ENCODE assay signal across 8 cellular contexts in genomic region chr22:41302016-41302767, GRCh38. TPM values are rescaled to one million over a fixed set of nuclear protein-coding genes. Genes with fewer than 3 reads are reported as not detected.
DNase-seq lines count a peak whose midpoint lies in the region; ATAC-seq and TF ChIP-seq lines count a peak whose summit lies in the region.

No MANE protein-coding gene starts in this region.

- peak overlapping the region; percentile 94 for H3K27ac Mint-ChIP-seq in osteocyte (ENCODE audit: unreplicated experiment)

- H3K36me3 ChIP-seq in ACC112 (ENCODE audit: insufficient read depth, low read length), result no peaks in the 10 kb centered on the region

- no peaks in the 10 kb centered on the region for H3K27me3 ChIP-seq in ACC112 (ENCODE audit: insufficient read depth, low read length)
- no peaks in the 10 kb centered on the region for H3K27me3 ChIP-seq in foreskin keratinocyte

- DNase-seq in activated T-cell treated with anti-CD3 and anti-CD28 coated beads, Interleukin-2, amount 50 U/mL, for 4 hours, result peak; percentile 5
- DNase-seq in foreskin keratinocyte, result no peak
- DNase-seq in osteocyte (ENCODE audit: extremely low spot score, unreplicated experiment), result no peak
- DNase-seq in NCI-H2196 treated with DMSO at 0.1 percent for 48 hours (lab: John Stamatoyannopoulos, UW; ENCODE audit: unreplicated experiment), result no peak

- H3K27ac ChIP-seq in ACC112 (ENCODE audit: low read depth, low read length), result peak overlapping the region; percentile 55
- H3K27ac ChIP-seq in foreskin keratinocyte, result peak overlapping the region; percentile 81

- H3K4me3 ChIP-seq in ACC112 (ENCODE audit: low read depth, low read length), result peak overlapping the region; percentile 88

- peak overlapping the region; percentile 85 for H3K4me3 Mint-ChIP-seq in activated T-cell treated with anti-CD3 and anti-CD28 coated beads, Interleukin-2, amount 50 U/mL, for 4 hours
- peak overlapping the region; percentile 82 for H3K4me3 Mint-ChIP-seq in osteocyte (ENCODE audit: unreplicated experiment)

- H3K4me1 ChIP-seq in ACC112 (ENCODE audit: control insufficient read depth, insufficient read depth, low read length, unreplicated experiment), result peaks cover 21% of the 10 kb centered on the region
- H3K4me1 ChIP-seq in foreskin keratinocyte, result peaks cover 20% of the 10 kb centered on the region

- H3K79me2 ChIP-seq in ACC112 (ENCODE audit: control insufficient read depth, insufficient read depth, low read length, unreplicated experiment), result peaks cover 57% of the 10 kb centered on the region

- no peaks in the 10 kb centered on the region for H3K9me3 Mint-ChIP-seq in activated T-cell treated with anti-CD3 and anti-CD28 coated beads, Interleukin-2, amount 50 U/mL, for 4 hours
- no peaks in the 10 kb centered on the region for H3K9me3 Mint-ChIP-seq in osteocyte (ENCODE audit: unreplicated experiment)

- H2AFZ ChIP-seq in ACC112 (ENCODE audit: low read length, unreplicated experiment), result no peak overlapping the region

- no peak for TF ChIP-seq CTCF in foreskin keratinocyte (conservative IDR thresholded peaks at IDR 0.05)
- TF ChIP-seq CTCF in osteocyte (IDR thresholded peaks at IDR 0.05), result no peak

- no peaks in the 10 kb centered on the region for H3K27me3 Mint-ChIP-seq in activated T-cell treated with anti-CD3 and anti-CD28 coated beads, Interleukin-2, amount 50 U/mL, for 4 hours (ENCODE audit: low read depth)
- no peaks in the 10 kb centered on the region for H3K27me3 Mint-ChIP-seq in osteocyte (ENCODE audit: unreplicated experiment)

- peak; percentile 3 for ATAC-seq in GM21825 (IDR thresholded peaks at IDR 0.05; ENCODE audit: unreplicated experiment)
- ATAC-seq in activated T-cell treated with anti-CD3 and anti-CD28 coated beads, Interleukin-2, amount 50 U/mL, for 4 hours, result no peak
- no peak for ATAC-seq in foreskin keratinocyte
- no peak for ATAC-seq in GM18870 (IDR thresholded peaks at IDR 0.05; ENCODE audit: unreplicated experiment)
- ATAC-seq in GM21360 (IDR thresholded peaks at IDR 0.05; ENCODE audit: unreplicated experiment), result no peak

- peaks cover 37% of the 10 kb centered on the region for H3K4me1 Mint-ChIP-seq in activated T-cell treated with anti-CD3 and anti-CD28 coated beads, Interleukin-2, amount 50 U/mL, for 4 hours (ENCODE audit: low read depth)
- peaks cover 32% of the 10 kb centered on the region for H3K4me1 Mint-ChIP-seq in osteocyte (ENCODE audit: unreplicated experiment)

- H3K36me3 Mint-ChIP-seq in activated T-cell treated with anti-CD3 and anti-CD28 coated beads, Interleukin-2, amount 50 U/mL, for 4 hours (ENCODE audit: insufficient read depth), result peaks cover 1% of the 10 kb centered on the region
- H3K36me3 Mint-ChIP-seq in osteocyte (ENCODE audit: unreplicated experiment), result no peaks in the 10 kb centered on the region

RNA-seq across cellular contexts. Expression of gene ZC3H7B, which starts 0.9 kb away (rescaled TPM):
- 10 to 100 TPM; 57.0 to 62.4 (median 60.9) TPM for total RNA-seq in activated T-cell treated with anti-CD3 and anti-CD28 coated beads, Interleukin-2, amount 50 U/mL, for 4 hours
- total RNA-seq in foreskin keratinocyte (82.6 and 89.4 TPM in 2 replicates), osteocyte (82.8 and 85.0 TPM in 2 replicates)
- 35.3 and 37.7 TPM in 2 replicates for polyA plus RNA-seq in foreskin keratinocyte

RNA-seq across cellular contexts. Expression of gene RANGAP1, which starts 16.2 kb away (rescaled TPM):
- total RNA-seq in activated T-cell treated with anti-CD3 and anti-CD28 coated beads, Interleukin-2, amount 50 U/mL, for 4 hours, result 100 to 1,000 TPM; 191 to 205 (median 192) TPM
- 195 and 210 TPM in 2 replicates for total RNA-seq in foreskin keratinocyte
- 180 and 182 TPM in 2 replicates for polyA plus RNA-seq in foreskin keratinocyte
- 49.0 and 49.7 TPM in 2 replicates for total RNA-seq in osteocyte
